Comparison of ENCODE assay signal across 8 cellular contexts in genomic region chr10:5889624-5890518, GRCh38. TPM values are rescaled to one million over a fixed set of nuclear protein-coding genes. Genes with fewer than 3 reads are reported as not detected.
DNase-seq lines count a peak whose midpoint lies in the region; ATAC-seq and TF ChIP-seq lines count a peak whose summit lies in the region.

ANKRD16 (minus strand) TSS chr10:5889893; CDS start chr10:5889354, 539 bp downstream.
FBH1 (plus strand) TSS chr10:5890243; CDS start chr10:5890346, 103 bp downstream.

- peak within 1 kb of the TSS; percentile 47; the same call in 1 of the 2 replicates for H4K91ac ChIP-seq in IMR-90 (ENCODE audit: insufficient read depth, low read depth, low read length)

- H2AK9ac ChIP-seq in IMR-90 (replicated peaks; ENCODE audit: low read depth, low read length, poor library complexity), result peak within 1 kb of the TSS; percentile 94

- peak; percentile 92 for DNase-seq in DMS114 treated with DMSO at 0.1 percent for 48 hours (lab: John Stamatoyannopoulos, UW; ENCODE audit: unreplicated experiment)
- DNase-seq in IMR-90, result peak; percentile 99
- peak; percentile 99 for DNase-seq in OCI-LY7 (ENCODE audit: low spot score)
- peak; percentile 100 for DNase-seq in activated T-cell treated with anti-CD3 and anti-CD28 coated beads for 48 hours (ENCODE audit: low read depth)
- peak; percentile 61 for DNase-seq in epithelial cell of proximal tubule (ENCODE audit: low read depth)
- peak; percentile 99 for DNase-seq in mucosa of gallbladder (ENCODE audit: low spot score)
- DNase-seq in stimulated activated CD8-positive, alpha-beta memory T cell treated with anti-CD3 and anti-CD28 coated beads, Interleukin-4, amount 100 ng/mL, for 24 hours (ENCODE audit: low read depth), result peak; percentile 97

- H4K5ac ChIP-seq in IMR-90 (ENCODE audit: low read depth, low read length), result peak within 1 kb of the TSS; percentile 21

- peaks cover 14% of the 10 kb centered on the region for H3K4me1 ChIP-seq in IMR-90 (ENCODE audit: control insufficient read depth, insufficient read depth, low read length)
- peaks cover 26% of the 10 kb centered on the region for H3K4me1 ChIP-seq in OCI-LY7 (ENCODE audit: insufficient read depth, low read length, poor library complexity, severe bottlenecking)

- no peaks in the 10 kb centered on the region for H3K9me2 ChIP-seq in OCI-LY7 (ENCODE audit: insufficient read depth, low read length)

- H2BK20ac ChIP-seq in IMR-90 (ENCODE audit: low read depth, low read length), result 0 out of 2 replicates have a peak within 1 kb of the TSS, but pooled peaks have one; percentile 29

- intact Hi-C loops in IMR-90 (cut with micrococcal nuclease) (loop anchor here (5.0 kb wide), 3 partner anchors 37 to 203 kb away; partner anchors contain the start of gene GDI2), OCI-LY7 (cut with micrococcal nuclease; ENCODE audit: unreplicated experiment) (loop anchor here (2.0 to 5.0 kb wide), 4 partner anchors 77 to 197 kb away; partner anchors contain the start of genes GDI2, IL15RA and RBM17)

- H3K9me3 ChIP-seq in IMR-90 (ENCODE audit: control insufficient read depth, insufficient read depth, low read length) (no peaks in the 10 kb centered on the region), OCI-LY7 (ENCODE audit: low read length) (no peaks in the 10 kb centered on the region)

- H3K79me1 ChIP-seq in IMR-90 (ENCODE audit: low read depth in 1 of 2, low read length in 2 of 2), result peaks cover 35 to 55% of the 10 kb centered on the region in 2 experiments

- peak within 1 kb of the TSS; percentile 74; the same call in 1 of the 2 replicates for H2AK5ac ChIP-seq in IMR-90 (ENCODE audit: low read depth, low read length)

- CTCF ChIA-PET in IMR-90 (lab: Yijun Ruan, JAX) (no interaction called here), OCI-LY7 (lab: Charles Lee; ENCODE audit: unreplicated experiment) (interaction anchor here (0.6 to 1.0 kb wide), 5 partner anchors 10 to 198 kb away, joined by 3 to 4 read pairs (median 3); no protein-coding TSS in a partner anchor)

- peaks cover 30% of the 10 kb centered on the region for H3K79me2 ChIP-seq in OCI-LY7 (ENCODE audit: insufficient read depth, low read depth, low read length)

- POLR2A ChIA-PET in IMR-90 (lab: Charles Lee; ENCODE audit: unreplicated experiment), result interaction anchor here (1.2 kb wide), 1 partner anchor 76 kb away, joined by 3 read pairs; the partner anchor contains the start of gene GDI2
- POLR2A ChIA-PET in OCI-LY7 (lab: Charles Lee), result interaction anchor here (0.5 to 2.0 kb wide), 21 partner anchors 9 to 198 kb away, joined by 3 to 20 read pairs (median 3); no protein-coding TSS in a partner anchor

- peak within 1 kb of the TSS; percentile 59 for H3K18ac ChIP-seq in IMR-90 (ENCODE audit: low read depth, low read length)

- peak within 1 kb of the TSS; percentile 72; the same call in 1 of the 2 replicates for H2BK120ac ChIP-seq in IMR-90 (ENCODE audit: low read depth, low read length)

- TF ChIP-seq POLR2A in IMR-90 (IDR thresholded peaks at IDR 0.05; ENCODE audit: low read depth, low read length), result peak; percentile 89

- H3K36me3 ChIP-seq in IMR-90 (ENCODE audit: control insufficient read depth, insufficient read depth, low read length) (peaks cover 15% of the 10 kb centered on the region), OCI-LY7 (ENCODE audit: insufficient read depth, low read length) (peaks cover 48% of the 10 kb centered on the region)

- H3K4me3 ChIP-seq in IMR-90 (ENCODE audit: insufficient read depth, low read depth, low read length), result peak within 1 kb of the TSS; percentile 99
- peak within 1 kb of the TSS; percentile 88 for H3K4me3 ChIP-seq in OCI-LY7 (ENCODE audit: low read depth, low read length, poor library complexity, severe bottlenecking)
- peak within 1 kb of the TSS; percentile 93 for H3K4me3 ChIP-seq in epithelial cell of proximal tubule (ENCODE audit: low read depth, low read length)

- TF ChIP-seq RAD21 in IMR-90 (IDR thresholded peaks at IDR 0.05; ENCODE audit: low read length), result no peak

- no TSS peak for BruUV-seq in IMR-90 (replicated peaks; lab: Mats Ljungman, UMichigan)
- BruUV-seq in OCI-LY7 (replicated peaks; lab: Mats Ljungman, UMichigan), result no TSS peak

- H4K8ac ChIP-seq in IMR-90 (ENCODE audit: low read depth in 2 of 2, low read length in 2 of 2), result peak within 1 kb of the TSS; percentile 61 to 86; a peak in 3 of 4 replicates

- H3K4me2 ChIP-seq in IMR-90 (ENCODE audit: low read depth, low read length), result peak within 1 kb of the TSS; percentile 100
- H3K4me2 ChIP-seq in OCI-LY7 (ENCODE audit: low read length), result peak within 1 kb of the TSS; percentile 98

- H2AFZ ChIP-seq in IMR-90 (replicated peaks; ENCODE audit: low read length, poor library complexity), result peak within 1 kb of the TSS; percentile 99
- H2AFZ ChIP-seq in OCI-LY7 (ENCODE audit: low read length), result peak within 1 kb of the TSS; percentile 58

- H3K4ac ChIP-seq in IMR-90 (ENCODE audit: low read depth, low read length), result peak within 1 kb of the TSS; percentile 91

- H3K9me1 ChIP-seq in IMR-90 (ENCODE audit: insufficient read depth, low read length), result peaks cover 19% of the 10 kb centered on the region

- dilution Hi-C loops in IMR-90 (cut with HindIII; ENCODE audit: low sequenced_read_pairs, unreplicated experiment), result no loop called here

- H3K23ac ChIP-seq in IMR-90 (ENCODE audit: low read depth, low read length), result peak within 1 kb of the TSS; percentile 97

- in situ Hi-C loops in IMR-90 (cut with MboI; ENCODE audit: low sequenced_read_pairs), result loop anchor here (10.0 kb wide), 1 partner anchor 205 kb away; the partner anchor contains the start of gene TASOR2

- H4K20me1 ChIP-seq in IMR-90 (ENCODE audit: insufficient read depth, low read length), result peaks cover 49% of the 10 kb centered on the region
- H4K20me1 ChIP-seq in OCI-LY7 (ENCODE audit: insufficient read depth, low read length), result peaks cover 8% of the 10 kb centered on the region; the same call in 1 of the 2 replicates

- no peak within 1 kb of the TSS for H2BK15ac ChIP-seq in IMR-90 (ENCODE audit: low read depth, low read length)

- peak within 1 kb of the TSS; percentile 71 for H2BK5ac ChIP-seq in IMR-90 (ENCODE audit: low read depth, low read length, poor library complexity, severe bottlenecking)

- H3K9ac ChIP-seq in IMR-90 (ENCODE audit: low read depth, low read length), result peak within 1 kb of the TSS; percentile 96

- peak within 1 kb of the TSS; percentile 71 for H3K56ac ChIP-seq in IMR-90 (ENCODE audit: extremely low read depth, insufficient read depth, low read length)

- ATAC-seq in GM21529 (IDR thresholded peaks at IDR 0.05; ENCODE audit: unreplicated experiment), result peak; percentile 83
- ATAC-seq in IMR-90 (ENCODE audit: low read depth), result peak; percentile 89

- H3K27me3 ChIP-seq in IMR-90 (ENCODE audit: control insufficient read depth, insufficient read depth, low read length), result no peaks in the 10 kb centered on the region

- H3K27ac ChIP-seq in IMR-90 (ENCODE audit: insufficient read depth, low read length), result peak within 1 kb of the TSS; percentile 90
- H3K27ac ChIP-seq in OCI-LY7 (ENCODE audit: low read depth, low read length, poor library complexity, severe bottlenecking), result peak within 1 kb of the TSS; percentile 35

- WGBS in IMR-90 (ENCODE audit: extremely low coverage in 2 of 2, insufficient read length in 1 of 2), 2 experiments, result 1% methylated on average over 43 of the region's 120 CpGs; no CpG with 5 or more reads in 1 of the 2 experiments

- TF ChIP-seq CTCF in IMR-90 (conservative IDR thresholded peaks at IDR 0.05; ENCODE audit: low read depth, low read length), result no peak; the same call in 1 of the 2 replicates
- no peak for TF ChIP-seq CTCF in OCI-LY7 (conservative IDR thresholded peaks at IDR 0.05; ENCODE audit: low read length)
- no peak for TF ChIP-seq CTCF in epithelial cell of proximal tubule (conservative IDR thresholded peaks at IDR 0.05; ENCODE audit: low read depth, low read length)

- H3K14ac ChIP-seq in IMR-90 (replicated peaks; ENCODE audit: low read depth, low read length), result peak within 1 kb of the TSS; percentile 76

TF ChIP-seq in IMR-90, 13 proteins besides CTCF, POLR2A, EP300 and RAD21:
- TF ChIP-seq USF2 (IDR thresholded peaks at IDR 0.05; ENCODE audit: low read depth, low read length), result no peak
- TF ChIP-seq BHLHE40 (IDR thresholded peaks at IDR 0.05; ENCODE audit: low read depth, low read length), result peak; percentile 61
- TF ChIP-seq MXI1 (IDR thresholded peaks at IDR 0.05; ENCODE audit: borderline replicate concordance, low read depth, low read length), result peak; percentile 87; the same call in 1 of the 2 replicates
- TF ChIP-seq MAZ (IDR thresholded peaks at IDR 0.05; ENCODE audit: borderline replicate concordance, low read depth, low read length), result peak; percentile 84
- peak; percentile 76; the same call in 1 of the 2 replicates for TF ChIP-seq FOS (IDR thresholded peaks at IDR 0.05; ENCODE audit: low read depth, low read length)
- no peak for TF ChIP-seq RCOR1 (IDR thresholded peaks at IDR 0.05; ENCODE audit: insufficient replicate concordance, low read length)

RNA-seq across cellular contexts. Expression of gene ANKRD16, which starts in this region (rescaled TPM):
- total RNA-seq in IMR-90 (2012; rRNA removed) (3.3 and 5.7 TPM in 2 replicates), OCI-LY7 (2022) (12.0 and 15.0 TPM in 2 replicates), epithelial cell of proximal tubule (3.7 and 8.0 TPM in 2 replicates), mucosa of gallbladder (9.4 TPM)
- polyA plus RNA-seq in IMR-90 (2012; rRNA removed), result 5.1 and 6.3 TPM in 2 replicates
- 2.9 and 5.4 TPM in 2 replicates for polyA plus RNA-seq in IMR-90 (2012; cell fraction: cytosol; rRNA removed)
- 11.0 and 15.6 TPM in 2 replicates for polyA plus RNA-seq in IMR-90 (2012; cell fraction: nucleus; rRNA removed; ENCODE audit: low replicate concordance)
- 7.9 and 15.2 TPM in 2 replicates for total RNA-seq in OCI-LY7 (2014; rRNA removed; shearing (Covaris generic))

RNA-seq across cellular contexts. Expression of gene FBH1, which starts in this region (rescaled TPM):
- total RNA-seq in IMR-90 (2012; rRNA removed) (60.8 and 72.2 TPM in 2 replicates), OCI-LY7 (2022) (58.1 and 67.4 TPM in 2 replicates), epithelial cell of proximal tubule (48.3 and 68.4 TPM in 2 replicates), mucosa of gallbladder (101 TPM)
- 48.8 and 59.3 TPM in 2 replicates for polyA plus RNA-seq in IMR-90 (2012; rRNA removed)
- polyA plus RNA-seq in IMR-90 (2012; cell fraction: cytosol; rRNA removed), result 34.7 and 41.0 TPM in 2 replicates
- polyA plus RNA-seq in IMR-90 (2012; cell fraction: nucleus; rRNA removed; ENCODE audit: low replicate concordance), result 128 and 139 TPM in 2 replicates
- total RNA-seq in OCI-LY7 (2014; rRNA removed; shearing (Covaris generic)), result 61.9 and 65.6 TPM in 2 replicates

Comparison
In these comparisons a context has a peak if more than half of its experiments do, and no peak if none do; other contexts are left out.
1. Peak in every context shown above with its lines: DNase-seq, ATAC-seq, H3K4me3 ChIP-seq and H3K27ac ChIP-seq.